Comparison of ENCODE assay signal across 3 cellular contexts in the genomic region with DNA sequence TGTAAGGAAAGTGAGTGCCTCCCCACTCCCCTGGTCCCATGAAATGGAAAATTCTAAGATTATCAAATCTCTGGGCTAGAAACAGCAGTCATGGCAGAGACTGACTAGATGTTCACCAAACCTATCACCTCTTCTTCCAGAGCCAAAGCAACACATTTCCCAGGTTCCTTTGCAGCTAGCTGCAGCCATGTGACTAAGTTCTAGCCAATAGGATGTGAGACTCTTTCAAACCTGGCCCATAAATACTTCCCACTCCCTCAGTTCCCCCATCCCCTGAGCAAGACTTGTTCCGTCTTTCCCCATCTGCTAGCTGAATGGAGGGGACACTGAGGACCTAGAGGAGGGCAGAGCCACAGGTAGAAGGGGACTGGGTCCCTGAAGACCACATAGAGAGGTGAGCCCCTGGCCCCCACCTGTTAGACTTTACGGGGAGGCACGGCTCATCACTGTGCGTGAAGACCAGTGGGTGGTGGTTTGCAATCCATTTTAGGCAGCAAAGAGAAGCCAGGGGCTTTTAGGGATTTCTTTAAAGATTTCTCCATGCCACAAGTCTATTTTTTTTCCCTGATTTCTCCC.
TF ChIP-seq lines count a peak whose summit lies in the region.

No MANE protein-coding gene starts in this region.

TF ChIP-seq in IMR-90, 13 proteins besides CTCF, POLR2A, EP300 and RAD21:
- TF ChIP-seq NFE2L2 (IDR thresholded peaks at IDR 0.05; ENCODE audit: low read depth, low read length) = no peak
- no peak for TF ChIP-seq RCOR1 (IDR thresholded peaks at IDR 0.05; ENCODE audit: insufficient replicate concordance, low read length)
- no peak for TF ChIP-seq SMC3 (IDR thresholded peaks at IDR 0.05; ENCODE audit: low read depth, low read length)
- TF ChIP-seq BHLHE40 (IDR thresholded peaks at IDR 0.05; ENCODE audit: low read depth, low read length) = no peak
- no peak for TF ChIP-seq MAFK (IDR thresholded peaks at IDR 0.05; ENCODE audit: low read depth, low read length)
- no peak for TF ChIP-seq MXI1 (IDR thresholded peaks at IDR 0.05; ENCODE audit: borderline replicate concordance, low read depth, low read length)
- no peak for TF ChIP-seq FOS (IDR thresholded peaks at IDR 0.05; ENCODE audit: low read depth, low read length)
- TF ChIP-seq CEBPB (IDR thresholded peaks at IDR 0.05; ENCODE audit: low read depth, low read length) = no peak
- TF ChIP-seq RFX5 (IDR thresholded peaks at IDR 0.05; ENCODE audit: low read depth, low read length) = no peak
- TF ChIP-seq CHD1 (IDR thresholded peaks at IDR 0.05; ENCODE audit: low read depth, low read length) = no peak
TF ChIP-seq in IMR-90: peak in this region for 0.

TF ChIP-seq in Ishikawa, 13 proteins besides CTCF, POLR2A, EP300 and RAD21:
- TF ChIP-seq, protein P1, sequence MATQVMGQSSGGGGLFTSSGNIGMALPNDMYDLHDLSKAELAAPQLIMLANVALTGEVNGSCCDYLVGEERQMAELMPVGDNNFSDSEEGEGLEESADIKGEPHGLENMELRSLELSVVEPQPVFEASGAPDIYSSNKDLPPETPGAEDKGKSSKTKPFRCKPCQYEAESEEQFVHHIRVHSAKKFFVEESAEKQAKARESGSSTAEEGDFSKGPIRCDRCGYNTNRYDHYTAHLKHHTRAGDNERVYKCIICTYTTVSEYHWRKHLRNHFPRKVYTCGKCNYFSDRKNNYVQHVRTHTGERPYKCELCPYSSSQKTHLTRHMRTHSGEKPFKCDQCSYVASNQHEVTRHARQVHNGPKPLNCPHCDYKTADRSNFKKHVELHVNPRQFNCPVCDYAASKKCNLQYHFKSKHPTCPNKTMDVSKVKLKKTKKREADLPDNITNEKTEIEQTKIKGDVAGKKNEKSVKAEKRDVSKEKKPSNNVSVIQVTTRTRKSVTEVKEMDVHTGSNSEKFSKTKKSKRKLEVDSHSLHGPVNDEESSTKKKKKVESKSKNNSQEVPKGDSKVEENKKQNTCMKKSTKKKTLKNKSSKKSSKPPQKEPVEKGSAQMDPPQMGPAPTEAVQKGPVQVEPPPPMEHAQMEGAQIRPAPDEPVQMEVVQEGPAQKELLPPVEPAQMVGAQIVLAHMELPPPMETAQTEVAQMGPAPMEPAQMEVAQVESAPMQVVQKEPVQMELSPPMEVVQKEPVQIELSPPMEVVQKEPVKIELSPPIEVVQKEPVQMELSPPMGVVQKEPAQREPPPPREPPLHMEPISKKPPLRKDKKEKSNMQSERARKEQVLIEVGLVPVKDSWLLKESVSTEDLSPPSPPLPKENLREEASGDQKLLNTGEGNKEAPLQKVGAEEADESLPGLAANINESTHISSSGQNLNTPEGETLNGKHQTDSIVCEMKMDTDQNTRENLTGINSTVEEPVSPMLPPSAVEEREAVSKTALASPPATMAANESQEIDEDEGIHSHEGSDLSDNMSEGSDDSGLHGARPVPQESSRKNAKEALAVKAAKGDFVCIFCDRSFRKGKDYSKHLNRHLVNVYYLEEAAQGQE (IDR thresholded peaks at IDR 0.05; ENCODE audit: low read depth) = no peak
- TF ChIP-seq, protein P2, sequence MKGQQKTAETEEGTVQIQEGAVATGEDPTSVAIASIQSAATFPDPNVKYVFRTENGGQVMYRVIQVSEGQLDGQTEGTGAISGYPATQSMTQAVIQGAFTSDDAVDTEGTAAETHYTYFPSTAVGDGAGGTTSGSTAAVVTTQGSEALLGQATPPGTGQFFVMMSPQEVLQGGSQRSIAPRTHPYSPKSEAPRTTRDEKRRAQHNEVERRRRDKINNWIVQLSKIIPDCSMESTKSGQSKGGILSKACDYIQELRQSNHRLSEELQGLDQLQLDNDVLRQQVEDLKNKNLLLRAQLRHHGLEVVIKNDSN (IDR thresholded peaks at IDR 0.05) = 0 out of 2 replicates have a peak, but pooled peaks have one; percentile 31
- no peak for TF ChIP-seq EGR1 (IDR thresholded peaks at IDR 0.05)
- TF ChIP-seq, protein P3, sequence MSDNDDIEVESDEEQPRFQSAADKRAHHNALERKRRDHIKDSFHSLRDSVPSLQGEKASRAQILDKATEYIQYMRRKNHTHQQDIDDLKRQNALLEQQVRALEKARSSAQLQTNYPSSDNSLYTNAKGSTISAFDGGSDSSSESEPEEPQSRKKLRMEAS (IDR thresholded peaks at IDR 0.05) = no peak

TF ChIP-seq in K562, 482 proteins besides CTCF, POLR2A, EP300 and RAD21:
- peak; percentile 47; the same call in 1 of the 2 replicates for TF ChIP-seq RAD51 (IDR thresholded peaks at IDR 0.05; ENCODE audit: borderline replicate concordance, low read depth)
- TF ChIP-seq GABPA (tag; conservative IDR thresholded peaks at IDR 0.05; ENCODE audit: low read depth) = no peak
- TF ChIP-seq, protein P2 (CRISPR knock-in tag; IDR thresholded peaks at IDR 0.05) = peak; percentile 77
- TF ChIP-seq NR3C1 (CRISPR knock-in tag; IDR thresholded peaks at IDR 0.05) = no peak
- TF ChIP-seq FOSL1 (tag; conservative IDR thresholded peaks at IDR 0.05) = no peak
- TF ChIP-seq, protein P4, sequence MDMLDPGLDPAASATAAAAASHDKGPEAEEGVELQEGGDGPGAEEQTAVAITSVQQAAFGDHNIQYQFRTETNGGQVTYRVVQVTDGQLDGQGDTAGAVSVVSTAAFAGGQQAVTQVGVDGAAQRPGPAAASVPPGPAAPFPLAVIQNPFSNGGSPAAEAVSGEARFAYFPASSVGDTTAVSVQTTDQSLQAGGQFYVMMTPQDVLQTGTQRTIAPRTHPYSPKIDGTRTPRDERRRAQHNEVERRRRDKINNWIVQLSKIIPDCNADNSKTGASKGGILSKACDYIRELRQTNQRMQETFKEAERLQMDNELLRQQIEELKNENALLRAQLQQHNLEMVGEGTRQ (CRISPR knock-in tag; IDR thresholded peaks at IDR 0.05) = peak; percentile 80
- TF ChIP-seq, protein P5, sequence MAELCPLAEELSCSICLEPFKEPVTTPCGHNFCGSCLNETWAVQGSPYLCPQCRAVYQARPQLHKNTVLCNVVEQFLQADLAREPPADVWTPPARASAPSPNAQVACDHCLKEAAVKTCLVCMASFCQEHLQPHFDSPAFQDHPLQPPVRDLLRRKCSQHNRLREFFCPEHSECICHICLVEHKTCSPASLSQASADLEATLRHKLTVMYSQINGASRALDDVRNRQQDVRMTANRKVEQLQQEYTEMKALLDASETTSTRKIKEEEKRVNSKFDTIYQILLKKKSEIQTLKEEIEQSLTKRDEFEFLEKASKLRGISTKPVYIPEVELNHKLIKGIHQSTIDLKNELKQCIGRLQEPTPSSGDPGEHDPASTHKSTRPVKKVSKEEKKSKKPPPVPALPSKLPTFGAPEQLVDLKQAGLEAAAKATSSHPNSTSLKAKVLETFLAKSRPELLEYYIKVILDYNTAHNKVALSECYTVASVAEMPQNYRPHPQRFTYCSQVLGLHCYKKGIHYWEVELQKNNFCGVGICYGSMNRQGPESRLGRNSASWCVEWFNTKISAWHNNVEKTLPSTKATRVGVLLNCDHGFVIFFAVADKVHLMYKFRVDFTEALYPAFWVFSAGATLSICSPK (IDR thresholded peaks at IDR 0.05; ENCODE audit: borderline replicate concordance) = no peak
- TF ChIP-seq NFYB (IDR thresholded peaks at IDR 0.05; ENCODE audit: extremely low read depth, insufficient read length) = peak; percentile 46
